8 cellular contexts compared by ENCODE assay signal in the genomic region with DNA sequence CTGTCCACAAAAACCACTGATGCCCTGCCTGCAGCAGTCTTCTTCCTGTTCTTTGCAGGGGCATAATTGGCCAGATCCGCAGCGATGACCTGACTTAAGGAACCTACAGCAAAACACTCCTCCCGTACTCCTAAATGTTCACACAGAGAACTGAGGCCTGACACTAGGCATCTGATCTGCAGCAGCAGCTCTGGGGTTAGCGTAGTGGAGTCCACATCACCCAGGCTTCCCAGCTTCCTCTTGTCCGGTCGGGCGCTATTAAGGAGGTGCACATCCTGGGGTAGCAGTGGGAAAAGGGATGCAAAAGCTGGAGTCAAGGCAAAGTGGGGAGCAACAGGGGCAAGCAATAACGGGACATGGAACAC. TPM values are rescaled to one million over a fixed set of nuclear protein-coding genes. Genes with fewer than 3 reads are reported as not detected.
DNase-seq lines count a peak whose midpoint lies in the region; ATAC-seq and TF ChIP-seq lines count a peak whose summit lies in the region.

No MANE protein-coding gene starts in this region.

- peak; percentile 4 to 20 for ATAC-seq in stimulated activated naive B cell treated with anti-CD40 and anti-IgM and Interleukin-4, amounts not matched to agents 10 μg/mL and 1 μg/mL and 100 μg/mL, for 72 hours (replicated peaks)
- no peak for ATAC-seq in GM18520 (IDR thresholded peaks at IDR 0.05; ENCODE audit: unreplicated experiment)

- no peak overlapping the region for H4K5ac ChIP-seq in H9 (ENCODE audit: insufficient read length, low read depth, low read length)

- no peak overlapping the region for H2BK120ac ChIP-seq in H9 (ENCODE audit: low read depth, low read length, poor library complexity, severe bottlenecking)

- H4K8ac ChIP-seq in H9 (replicated peaks; ENCODE audit: insufficient read length, low read depth, low read length): no peak overlapping the region

- peaks cover 20 to 22% of the 10 kb centered on the region in 2 experiments for H3K4me1 Mint-ChIP-seq in H9
- H3K4me1 Mint-ChIP-seq in immature natural killer cell: peaks cover 54 to 63% of the 10 kb centered on the region in 2 donors
- H3K4me1 Mint-ChIP-seq in stimulated activated naive B cell treated with anti-CD40 and anti-IgM and Interleukin-4, amounts not matched to agents 10 μg/mL and 1 μg/mL and 100 μg/mL, for 72 hours: peaks cover 18 to 44% of the 10 kb centered on the region in 2 donors

- H3K79me2 ChIP-seq in H9 (ENCODE audit: insufficient read depth, low read length): no peaks in the 10 kb centered on the region; the same call in 1 of the 2 replicates

- H3K27ac Mint-ChIP-seq in H9 (0 out of 7 replicates have a peak overlapping the region, but pooled peaks of 1 of the 3 experiments have one; percentile 12), immature natural killer cell (peak overlapping the region; percentile 93 to 98 (median 98))
- peak overlapping the region; percentile 96 for H3K27ac Mint-ChIP-seq in stimulated activated naive B cell treated with anti-CD40 and anti-IgM and Interleukin-4, amounts not matched to agents 10 μg/mL and 1 μg/mL and 100 μg/mL, for 72 hours

- no peak overlapping the region for H3K56ac ChIP-seq in H9 (ENCODE audit: insufficient read length, low read depth, low read length)

- WGBS in H9 (ENCODE audit: extremely low coverage, insufficient read length, low lambda C conversion rate): no CpG with 5 or more reads among the region's 8 CpGs

- peak overlapping the region; percentile 89 to 94 for H3K4me3 Mint-ChIP-seq in H9
- H3K4me3 Mint-ChIP-seq in immature natural killer cell: peak overlapping the region; percentile 93 to 100 (median 95)
- H3K4me3 Mint-ChIP-seq in stimulated activated naive B cell treated with anti-CD40 and anti-IgM and Interleukin-4, amounts not matched to agents 10 μg/mL and 1 μg/mL and 100 μg/mL, for 72 hours: peak overlapping the region; percentile 90 to 96

- H3K18ac ChIP-seq in H9 (ENCODE audit: insufficient read length, low read depth, low read length): no peak overlapping the region

- DNase-seq in GF-D8 (lab: John Stamatoyannopoulos, UW) (peak; percentile 47), H9 (peak; percentile 29), NCI-H510A treated with DMSO at 0.1 percent for 48 hours (lab: John Stamatoyannopoulos, UW) (peak; percentile 23), ascending aorta (ENCODE audit: low spot score in 2 of 2) (no peak), immature natural killer cell (peak in 2 of 3 donors; percentile 7 to 11), putamen (ENCODE audit: low spot score) (no peak)
- no peak for DNase-seq in stimulated activated naive B cell treated with anti-CD40 and anti-IgM and Interleukin-4, amounts not matched to agents 10 μg/mL and 1 μg/mL and 100 μg/mL, for 72 hours

- no peak overlapping the region for H3K14ac ChIP-seq in H9 (ENCODE audit: insufficient read depth, low read length)

- H3K9me3 ChIP-seq in H9 (ENCODE audit: control insufficient read depth, low read depth, low read length) (no peaks in the 10 kb centered on the region), ascending aorta (no peaks in the 10 kb centered on the region)

- H3K4me2 ChIP-seq in H9 (ENCODE audit: insufficient read depth, insufficient read length, low read length): peak overlapping the region; percentile 83

- no peak overlapping the region for H3K23ac ChIP-seq in H9 (ENCODE audit: insufficient read length, low read depth, low read length)

- no peaks in the 10 kb centered on the region; a peak in 1 of 7 replicates for H3K36me3 Mint-ChIP-seq in H9 (ENCODE audit: insufficient read depth in 1 of 3, low read depth in 3 of 3)
- H3K36me3 Mint-ChIP-seq in immature natural killer cell: peaks cover 0 to 3% (median 0%) of the 10 kb centered on the region in 3 donors
- peaks cover 13 to 24% of the 10 kb centered on the region in 2 donors for H3K36me3 Mint-ChIP-seq in stimulated activated naive B cell treated with anti-CD40 and anti-IgM and Interleukin-4, amounts not matched to agents 10 μg/mL and 1 μg/mL and 100 μg/mL, for 72 hours

- H2AFZ ChIP-seq in H9 (ENCODE audit: low read length): no peak overlapping the region

- no peaks in the 10 kb centered on the region for H3K79me1 ChIP-seq in H9 (ENCODE audit: insufficient read depth, low read depth, low read length, poor library complexity, severe bottlenecking)

- intact Hi-C loops in ascending aorta (cut with DNase I): loop anchor here (5.0 to 10.0 kb wide), 2 partner anchors 542 to 700 kb away; a partner anchor contains a TSS

- H3K27ac ChIP-seq in H9 (ENCODE audit: insufficient read length, low read depth, low read length): no peak overlapping the region
- peak overlapping the region in 1 of 2 donors; percentile 30 for H3K27ac ChIP-seq in ascending aorta

- peak overlapping the region; percentile 69 to 97 for H3K4me3 ChIP-seq in ascending aorta

- H4K91ac ChIP-seq in H9 (ENCODE audit: insufficient read length, low read depth, low read length): no peak overlapping the region

- no peak overlapping the region for H2AK5ac ChIP-seq in H9 (ENCODE audit: insufficient read length, low read length)

- H3K23me2 ChIP-seq in H9 (ENCODE audit: insufficient read length, low read depth, low read length, poor library complexity, severe bottlenecking): peaks cover 7% of the 10 kb centered on the region

- no peaks in the 10 kb centered on the region for H3K4me1 ChIP-seq in H9 (ENCODE audit: insufficient read depth, low read length)
- H3K4me1 ChIP-seq in ascending aorta: peaks cover 4 to 25% of the 10 kb centered on the region in 2 donors

- no peak overlapping the region for H2BK15ac ChIP-seq in H9 (ENCODE audit: low read depth, low read length)

- H2BK12ac ChIP-seq in H9 (ENCODE audit: insufficient read length, low read depth, low read length): no peak overlapping the region

- no peak for TF ChIP-seq CTCF in H9 (conservative IDR thresholded peaks at IDR 0.05)
- no peak for TF ChIP-seq CTCF in ascending aorta (IDR thresholded peaks at IDR 0.05)

- H3K9me3 Mint-ChIP-seq in H9: peaks cover 4 to 7% of the 10 kb centered on the region in 2 experiments; a peak in 2 of 5 replicates
- no peaks in the 10 kb centered on the region for H3K9me3 Mint-ChIP-seq in immature natural killer cell
- H3K9me3 Mint-ChIP-seq in stimulated activated naive B cell treated with anti-CD40 and anti-IgM and Interleukin-4, amounts not matched to agents 10 μg/mL and 1 μg/mL and 100 μg/mL, for 72 hours: no peaks in the 10 kb centered on the region

- H3T11ph ChIP-seq in H9 (ENCODE audit: low read length): no peak overlapping the region

- no peak overlapping the region for H2BK5ac ChIP-seq in H9 (ENCODE audit: insufficient read length, low read length)

- no peaks in the 10 kb centered on the region for H4K20me1 ChIP-seq in H9 (ENCODE audit: control insufficient read depth, insufficient read depth, insufficient read length)

- no peaks in the 10 kb centered on the region for H3K36me3 ChIP-seq in ascending aorta

- peak overlapping the region; percentile 0 for H3K9ac ChIP-seq in H9 (ENCODE audit: extremely low read depth, insufficient read length, low read length)

- H2BK20ac ChIP-seq in H9 (ENCODE audit: low read depth, low read length, poor library complexity, severe bottlenecking): no peak overlapping the region

- H3K27me3 Mint-ChIP-seq in H9 (ENCODE audit: low read depth) (peaks cover 39% of the 10 kb centered on the region), immature natural killer cell (ENCODE audit: low read depth in 3 of 3) (peaks cover 9 to 25% (median 16%) of the 10 kb centered on the region in 3 donors)
- peaks cover 5 to 6% of the 10 kb centered on the region in 2 donors for H3K27me3 Mint-ChIP-seq in stimulated activated naive B cell treated with anti-CD40 and anti-IgM and Interleukin-4, amounts not matched to agents 10 μg/mL and 1 μg/mL and 100 μg/mL, for 72 hours

- H3K27me3 ChIP-seq in H9 (ENCODE audit: insufficient read depth, low read length) (no peaks in the 10 kb centered on the region), ascending aorta (no peaks in the 10 kb centered on the region)

- H3K4ac ChIP-seq in H9 (ENCODE audit: low read depth, low read length): no peak overlapping the region

RNA-seq across cellular contexts. Expression of a gene that starts 0.8 kb away (rescaled TPM):
- total RNA-seq in H9 (2021) (10.1 TPM in 2 replicates), ascending aorta (22.8 TPM)
- polyA plus RNA-seq in immature natural killer cell: 10 to 100 TPM; 13.0 to 22.8 (median 21.4) TPM

RNA-seq across cellular contexts. Expression of a gene that starts 12.3 kb away (rescaled TPM):
- total RNA-seq in H9 (2021) (68.0 and 71.2 TPM in 2 replicates), ascending aorta (20.4 TPM)
- polyA plus RNA-seq in immature natural killer cell: 10 to 100 TPM; 43.3 to 75.8 (median 75.3) TPM

Comparison
In these comparisons a context has a peak if more than half of its experiments do, and no peak if none do; other contexts are left out.
1. DNase-seq: peak in GF-D8 (single experiment), H9 (single experiment), NCI-H510A treated with DMSO at 0.1 percent for 48 hours (single experiment) and immature natural killer cell (2 of 3); none in ascending aorta (0 of 2), stimulated activated naive B cell treated with anti-CD40 and anti-IgM and Interleukin-4, amounts not matched to agents 10 μg/mL and 1 μg/mL and 100 μg/mL, for 72 hours (single experiment) and putamen (single experiment).
2. Peak in every context shown above with its lines, with median percentiles within 50 percentile points of each other: H3K4me3 Mint-ChIP-seq.